ENCODE assay signal across 23 cellular contexts in genomic region chr1:73623946-73624345, GRCh38.
"Had no signal": no experiment of that assay in that cellular context is flagged by ENCODE, and none has a peak within 500 bp of the region (broad histone marks: within the 10 kb centered on the region; RNA-seq: fewer than 3 reads in every experiment).

No MANE protein-coding gene starts in this region.

- H3K4me1 ChIP-seq: esophagus muscularis mucosa, gastrocnemius medialis, heart right ventricle, spleen, testis, transverse colon had no signal

- H3K27ac ChIP-seq: dorsolateral prefrontal cortex, esophagus muscularis mucosa, gastrocnemius medialis, heart right ventricle, neutrophil, spleen, testis, transverse colon had no signal

- H3K9me3 Mint-ChIP-seq: stimulated activated naive B cell treated with anti-CD40 and anti-IgM and Interleukin-4, amounts not matched to agents 10 μg/mL and 1 μg/mL and 100 μg/mL, for 72 hours had no signal

- H3K4me1 Mint-ChIP-seq: nephron; stimulated activated naive B cell treated with anti-CD40 and anti-IgM and Interleukin-4, amounts not matched to agents 10 μg/mL and 1 μg/mL and 100 μg/mL, for 72 hours; stimulated activated naive CD8-positive, alpha-beta T cell treated with anti-CD3 and anti-CD28 coated beads, Interleukin-15, amount 100 ng/mL, for 72 hours had no signal

- H3K4me3 ChIP-seq: dorsolateral prefrontal cortex, esophagus muscularis mucosa, gastrocnemius medialis, heart right ventricle, spleen, testis, transverse colon had no signal

- H3K27me3 ChIP-seq: esophagus muscularis mucosa, gastrocnemius medialis, heart right ventricle, neutrophil, spleen, testis, transverse colon had no signal

- H3K9me3 ChIP-seq: esophagus muscularis mucosa, gastrocnemius medialis, heart right ventricle, neutrophil, testis, transverse colon had no signal

- ATAC-seq: gastrocnemius medialis; heart right ventricle; sciatic nerve; stimulated activated naive B cell treated with anti-CD40 and anti-IgM and Interleukin-4, amounts not matched to agents 10 μg/mL and 1 μg/mL and 100 μg/mL, for 72 hours; stimulated activated naive CD8-positive, alpha-beta T cell treated with anti-CD3 and anti-CD28 coated beads, Interleukin-15, amount 100 ng/mL, for 72 hours had no signal

- DNase-seq: cortex of kidney; dorsolateral prefrontal cortex; effector memory CD4-positive, alpha-beta T cell; gastrocnemius medialis; heart right ventricle; hypothalamus; kidney glomerular epithelial cell; mesendoderm; naive B cell; posterior cingulate gyrus; spleen; stimulated activated CD4-positive, alpha-beta T cell treated with anti-CD3 and anti-CD28 coated beads, Interleukin-15, amount 100 ng/mL, for 24 hours; stimulated activated CD4-positive, alpha-beta T cell treated with anti-CD3 and anti-CD28 coated beads, Interleukin-1b, Interleukin-23, amount 100 ng/mL, for 48 hours; stimulated activated CD4-positive, alpha-beta T cell treated with anti-CD3 and anti-CD28 coated beads, Interleukin-4, amount 100 ng/mL, for 24 hours; stimulated activated naive B cell treated with anti-CD40 and anti-IgM and Interleukin-4, amounts not matched to agents 10 μg/mL and 1 μg/mL and 100 μg/mL, for 72 hours; stimulated activated naive CD8-positive, alpha-beta T cell treated with anti-CD3 and anti-CD28 coated beads, Interleukin-15, amount 100 ng/mL, for 72 hours; testis; transverse colon had no signal

- H3K27me3 Mint-ChIP-seq: naive B cell; stimulated activated naive B cell treated with anti-CD40 and anti-IgM and Interleukin-4, amounts not matched to agents 10 μg/mL and 1 μg/mL and 100 μg/mL, for 72 hours; stimulated activated naive CD8-positive, alpha-beta T cell treated with anti-CD3 and anti-CD28 coated beads, Interleukin-15, amount 100 ng/mL, for 72 hours had no signal

- FAIRE-seq: islet of Langerhans had no signal

- H3K36me3 Mint-ChIP-seq: naive B cell; stimulated activated naive B cell treated with anti-CD40 and anti-IgM and Interleukin-4, amounts not matched to agents 10 μg/mL and 1 μg/mL and 100 μg/mL, for 72 hours had no signal

- H3K4me3 Mint-ChIP-seq: nephron; stimulated activated naive B cell treated with anti-CD40 and anti-IgM and Interleukin-4, amounts not matched to agents 10 μg/mL and 1 μg/mL and 100 μg/mL, for 72 hours; stimulated activated naive CD8-positive, alpha-beta T cell treated with anti-CD3 and anti-CD28 coated beads, Interleukin-15, amount 100 ng/mL, for 72 hours had no signal

- H3K27ac Mint-ChIP-seq: naive B cell; nephron; stimulated activated naive B cell treated with anti-CD40 and anti-IgM and Interleukin-4, amounts not matched to agents 10 μg/mL and 1 μg/mL and 100 μg/mL, for 72 hours; stimulated activated naive CD8-positive, alpha-beta T cell treated with anti-CD3 and anti-CD28 coated beads, Interleukin-15, amount 100 ng/mL, for 72 hours had no signal

- H3K36me3 ChIP-seq: esophagus muscularis mucosa, gastrocnemius medialis, heart right ventricle, neutrophil, spleen, transverse colon had no signal
